ENCODE assay signal across 1 cellular context in the genomic region with DNA sequence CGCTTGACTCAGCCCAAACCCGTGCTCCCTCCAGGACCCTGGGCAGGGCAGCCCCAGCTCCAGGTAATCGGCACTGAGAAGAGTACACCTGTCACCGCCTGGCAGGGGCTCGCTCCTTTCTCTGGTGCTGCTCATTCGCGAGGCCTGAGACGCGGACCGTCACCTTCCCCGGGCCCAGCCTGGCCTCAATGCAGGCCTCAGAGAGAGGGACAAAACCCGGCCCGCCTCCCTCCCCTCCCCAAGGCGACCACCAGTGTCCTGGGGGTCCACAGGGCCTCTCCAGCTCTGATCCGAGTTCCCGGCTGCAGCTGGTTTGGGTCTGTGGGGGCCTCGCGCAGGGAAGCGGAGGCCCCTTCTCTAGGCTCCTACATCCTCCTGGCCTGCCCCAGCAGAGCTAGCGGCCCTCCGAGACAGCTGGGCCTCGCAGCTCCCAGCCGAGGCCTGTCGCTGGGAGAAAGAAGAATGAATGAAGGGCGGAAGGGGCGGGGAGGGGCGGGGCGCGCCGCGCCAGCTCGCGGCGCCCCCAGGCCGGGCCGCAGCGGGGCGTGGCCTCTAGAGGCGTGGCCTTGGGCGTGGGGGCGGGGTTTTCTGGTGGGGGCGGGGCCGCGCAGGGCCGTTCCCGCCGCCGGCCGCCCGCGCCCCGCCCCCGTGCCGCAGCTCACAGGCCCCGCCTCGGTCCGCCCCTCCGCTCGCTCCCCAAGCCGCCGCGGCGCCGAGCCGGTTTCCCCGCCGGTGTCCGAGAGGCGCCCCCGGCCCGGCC.
TF ChIP-seq lines count a peak whose summit lies in the region.

TSS of gene LIMK1 (plus strand) at position 688 of the 760 bp plus-strand sequence. CDS start 187 bp downstream, outside the sequence.

TF ChIP-seq in Ishikawa, 13 proteins besides CTCF, POLR2A, EP300 and RAD21:
- TF ChIP-seq YY1 (IDR thresholded peaks at IDR 0.05; ENCODE audit: low read depth) (no peak), FOXM1 (IDR thresholded peaks at IDR 0.05; ENCODE audit: borderline replicate concordance, low read depth) (no peak), MAX (IDR thresholded peaks at IDR 0.05) (peak; percentile 81), TAF1 (IDR thresholded peaks at IDR 0.05; ENCODE audit: low read depth) (peak; percentile 41; the same call in 1 of the 2 replicates)
- TF ChIP-seq, protein P1, sequence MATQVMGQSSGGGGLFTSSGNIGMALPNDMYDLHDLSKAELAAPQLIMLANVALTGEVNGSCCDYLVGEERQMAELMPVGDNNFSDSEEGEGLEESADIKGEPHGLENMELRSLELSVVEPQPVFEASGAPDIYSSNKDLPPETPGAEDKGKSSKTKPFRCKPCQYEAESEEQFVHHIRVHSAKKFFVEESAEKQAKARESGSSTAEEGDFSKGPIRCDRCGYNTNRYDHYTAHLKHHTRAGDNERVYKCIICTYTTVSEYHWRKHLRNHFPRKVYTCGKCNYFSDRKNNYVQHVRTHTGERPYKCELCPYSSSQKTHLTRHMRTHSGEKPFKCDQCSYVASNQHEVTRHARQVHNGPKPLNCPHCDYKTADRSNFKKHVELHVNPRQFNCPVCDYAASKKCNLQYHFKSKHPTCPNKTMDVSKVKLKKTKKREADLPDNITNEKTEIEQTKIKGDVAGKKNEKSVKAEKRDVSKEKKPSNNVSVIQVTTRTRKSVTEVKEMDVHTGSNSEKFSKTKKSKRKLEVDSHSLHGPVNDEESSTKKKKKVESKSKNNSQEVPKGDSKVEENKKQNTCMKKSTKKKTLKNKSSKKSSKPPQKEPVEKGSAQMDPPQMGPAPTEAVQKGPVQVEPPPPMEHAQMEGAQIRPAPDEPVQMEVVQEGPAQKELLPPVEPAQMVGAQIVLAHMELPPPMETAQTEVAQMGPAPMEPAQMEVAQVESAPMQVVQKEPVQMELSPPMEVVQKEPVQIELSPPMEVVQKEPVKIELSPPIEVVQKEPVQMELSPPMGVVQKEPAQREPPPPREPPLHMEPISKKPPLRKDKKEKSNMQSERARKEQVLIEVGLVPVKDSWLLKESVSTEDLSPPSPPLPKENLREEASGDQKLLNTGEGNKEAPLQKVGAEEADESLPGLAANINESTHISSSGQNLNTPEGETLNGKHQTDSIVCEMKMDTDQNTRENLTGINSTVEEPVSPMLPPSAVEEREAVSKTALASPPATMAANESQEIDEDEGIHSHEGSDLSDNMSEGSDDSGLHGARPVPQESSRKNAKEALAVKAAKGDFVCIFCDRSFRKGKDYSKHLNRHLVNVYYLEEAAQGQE (IDR thresholded peaks at IDR 0.05; ENCODE audit: low read depth) = no peak
